Comparison of ENCODE assay signal across 21 cellular contexts in the genomic region with DNA sequence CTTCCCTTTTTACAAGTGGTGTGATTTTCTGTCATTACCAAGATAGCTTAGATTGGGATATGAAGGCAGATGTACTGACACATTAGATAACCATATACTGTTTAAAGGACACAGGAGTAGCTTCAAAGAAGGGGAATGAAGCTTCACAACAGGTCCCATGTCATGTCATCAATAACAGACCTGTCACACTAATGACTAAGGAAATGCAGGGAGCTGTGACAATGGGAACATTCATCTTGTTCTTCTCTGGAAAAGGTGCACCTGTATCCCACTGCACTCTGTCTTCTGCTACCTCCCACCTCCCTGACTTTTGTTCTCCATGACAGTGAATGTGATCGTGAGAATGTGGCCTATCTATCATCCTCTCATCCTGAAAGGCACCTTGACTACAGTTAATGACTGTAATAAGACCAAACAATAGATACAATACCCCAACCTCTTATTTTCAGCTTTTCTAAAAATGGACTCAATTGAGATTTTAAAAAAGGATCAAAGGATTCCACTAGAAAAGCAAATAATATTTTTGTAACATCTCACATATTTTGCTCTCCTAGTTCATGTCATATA.
"Had no signal": no experiment of that assay in that cellular context is flagged by ENCODE, and none has a peak within 500 bp of the region (broad histone marks: within the 10 kb centered on the region; RNA-seq: fewer than 3 reads in every experiment).

No MANE protein-coding gene starts in this region.

- H3K4me3 ChIP-seq: coronary artery, hepatocyte, right atrium auricular region, sigmoid colon, skin epidermis, stomach, thoracic aorta, transverse colon had no signal

- H3K27me3 ChIP-seq: foreskin keratinocyte, hepatocyte, right atrium auricular region, sigmoid colon, stomach, transverse colon had no signal

- DNase-seq: effector CD4-positive, alpha-beta T cell; endodermal cell; erythroblast; foreskin keratinocyte; kidney; left cardiac atrium; naive thymus-derived CD4-positive, alpha-beta T cell; nephron progenitor cell; posterior cingulate gyrus; sigmoid colon; stimulated activated CD4-positive, alpha-beta T cell treated with anti-CD3 and anti-CD28 coated beads, Interleukin-2, amount 100 ng/mL, for 24 hours; stimulated activated CD4-positive, alpha-beta T cell treated with anti-CD3 and anti-CD28 coated beads, Interleukin-4, amount 100 ng/mL, for 4 hours; stimulated activated naive CD4-positive, alpha-beta T cell; stomach; substantia nigra; transverse colon had no signal

- H3K36me3 ChIP-seq: right atrium auricular region, sigmoid colon, stomach, thoracic aorta, transverse colon had no signal

- H3K9me3 ChIP-seq: right atrium auricular region, thoracic aorta, transverse colon had no signal

- H3K27ac ChIP-seq: coronary artery, foreskin keratinocyte, hepatocyte, right atrium auricular region, sigmoid colon, skin epidermis, stomach, thoracic aorta, transverse colon had no signal

- H3K4me1 ChIP-seq: foreskin keratinocyte, right atrium auricular region, sigmoid colon, stomach, transverse colon had no signal
